12 cellular contexts compared by ENCODE assay signal in the genomic region with DNA sequence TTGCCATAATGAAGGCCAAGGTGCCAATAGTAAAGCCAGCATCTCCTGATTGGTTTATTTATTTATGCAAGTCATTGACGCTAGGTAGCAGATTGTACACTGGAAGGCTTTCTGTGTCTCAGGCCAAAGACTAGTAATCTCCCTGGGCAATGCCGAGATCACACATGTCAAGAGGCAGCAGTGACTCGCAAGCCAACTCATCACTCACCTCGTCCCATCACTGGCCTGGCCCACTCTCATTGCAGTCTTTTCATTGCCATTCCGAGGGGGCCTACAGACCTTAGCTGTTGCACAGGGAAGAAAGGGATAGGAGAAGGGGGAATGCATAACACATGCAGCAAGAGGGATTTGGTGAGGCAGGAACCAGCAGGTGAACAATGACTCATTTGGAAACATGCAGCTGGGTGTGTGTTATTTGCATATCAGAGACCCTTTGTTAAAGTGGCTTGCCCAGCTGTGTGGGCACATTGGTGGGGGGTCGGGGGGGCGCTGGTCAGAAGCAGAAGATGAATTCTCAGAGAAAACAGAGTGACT.
A peak's percentile ranks its signal among the peaks of the same experiment; 100 is the strongest.
DNase-seq lines count a peak whose midpoint lies in the region; ATAC-seq lines count a peak whose summit lies in the region.
"Had no signal": no experiment of that assay in that cellular context is flagged by ENCODE, and none has a peak within 500 bp of the region (broad histone marks: within the 10 kb centered on the region; RNA-seq: fewer than 3 reads in every experiment).

No MANE protein-coding gene starts in this region.

- H3K27me3 ChIP-seq in neuronal stem cell (ENCODE audit: control insufficient read depth in 3 of 3, insufficient read depth in 3 of 3, low read depth in 1 of 3, low read length in 3 of 3), result no peaks in the 10 kb centered on the region

- no peaks in the 10 kb centered on the region for H3K9me3 Mint-ChIP-seq in activated naive CD8-positive, alpha-beta T cell treated with anti-CD3 and anti-CD28 coated beads, Interleukin-2, amount 50 U/mL, for 24 hours
- no peaks in the 10 kb centered on the region for H3K9me3 Mint-ChIP-seq in activated naive CD8-positive, alpha-beta T cell treated with anti-CD3 and anti-CD28 coated beads for 36 hours
- no peaks in the 10 kb centered on the region for H3K9me3 Mint-ChIP-seq in stimulated activated effector memory CD8-positive, alpha-beta T cell treated with anti-CD3 and anti-CD28 coated beads, Interleukin-12 subunit alpha, Interleukin-12 subunit beta, amount 100 ng/mL, for 72 hours

- H2BK5ac ChIP-seq in neuronal stem cell (ENCODE audit: low read length), result no peak overlapping the region

- no peaks in the 10 kb centered on the region for H3K36me3 Mint-ChIP-seq in activated naive CD8-positive, alpha-beta T cell treated with anti-CD3 and anti-CD28 coated beads, Interleukin-2, amount 50 U/mL, for 24 hours (ENCODE audit: low read depth)
- no peaks in the 10 kb centered on the region for H3K36me3 Mint-ChIP-seq in activated naive CD8-positive, alpha-beta T cell treated with anti-CD3 and anti-CD28 coated beads for 36 hours
- H3K36me3 Mint-ChIP-seq in stimulated activated effector memory CD8-positive, alpha-beta T cell treated with anti-CD3 and anti-CD28 coated beads, Interleukin-12 subunit alpha, Interleukin-12 subunit beta, amount 100 ng/mL, for 72 hours, result no peaks in the 10 kb centered on the region

- no peak overlapping the region for H4K8ac ChIP-seq in neuronal stem cell (ENCODE audit: low read depth, low read length)

- no peak for DNase-seq in activated naive CD8-positive, alpha-beta T cell treated with anti-CD3 and anti-CD28 coated beads, Interleukin-2, amount 50 U/mL, for 24 hours
- DNase-seq in activated naive CD8-positive, alpha-beta T cell treated with anti-CD3 and anti-CD28 coated beads for 36 hours, result no peak
- DNase-seq in NCI-H748 (lab: John Stamatoyannopoulos, UW; ENCODE audit: unreplicated experiment), result peak; percentile 78
- peak; percentile 18 for DNase-seq in neuronal stem cell (ENCODE audit: low spot score)
- DNase-seq in stimulated activated effector memory CD8-positive, alpha-beta T cell treated with anti-CD3 and anti-CD28 coated beads, Interleukin-12 subunit alpha, Interleukin-12 subunit beta, amount 100 ng/mL, for 72 hours (ENCODE audit: low spot score in 2 of 2), result no peak
- no peak for DNase-seq in stimulated activated CD4-positive, alpha-beta T cell treated with anti-CD3 and anti-CD28 coated beads, Interleukin-15, amount 100 ng/mL, for 24 hours
- DNase-seq in NCI-H446 treated with DMSO at 0.1 percent for 48 hours (lab: John Stamatoyannopoulos, UW), result no peak
- DNase-seq: IMR-90; NCI-H226; stimulated activated naive CD8-positive, alpha-beta T cell treated with anti-CD3 and anti-CD28 coated beads, Interleukin-15, Interleukin-2, amounts not matched to agents 100 U/mL and 50 U/mL, for 24 hours had no signal

- no peak overlapping the region for H4K91ac ChIP-seq in neuronal stem cell (ENCODE audit: low read depth, low read length, poor library complexity)

- H3K4ac ChIP-seq in neuronal stem cell (ENCODE audit: low read length), result no peak overlapping the region

- H3K4me1 Mint-ChIP-seq in activated naive CD8-positive, alpha-beta T cell treated with anti-CD3 and anti-CD28 coated beads, Interleukin-2, amount 50 U/mL, for 24 hours, result no peaks in the 10 kb centered on the region
- H3K4me1 Mint-ChIP-seq in activated naive CD8-positive, alpha-beta T cell treated with anti-CD3 and anti-CD28 coated beads for 36 hours, result peaks cover 5% of the 10 kb centered on the region
- H3K4me1 Mint-ChIP-seq in stimulated activated effector memory CD8-positive, alpha-beta T cell treated with anti-CD3 and anti-CD28 coated beads, Interleukin-12 subunit alpha, Interleukin-12 subunit beta, amount 100 ng/mL, for 72 hours, result peaks cover 5% of the 10 kb centered on the region

- H3K14ac ChIP-seq in neuronal stem cell (ENCODE audit: low read length), result no peak overlapping the region

- no peak overlapping the region for H3K23ac ChIP-seq in neuronal stem cell (ENCODE audit: low read depth, low read length, poor library complexity)

- H3K79me1 ChIP-seq in neuronal stem cell (ENCODE audit: low read depth, low read length), result no peaks in the 10 kb centered on the region

- peaks cover 0 to 7% of the 10 kb centered on the region in 2 donors for H3K4me1 ChIP-seq in neuronal stem cell (ENCODE audit: control insufficient read depth in 2 of 2, insufficient read depth in 1 of 2, low read depth in 1 of 2, low read length in 2 of 2)

- no peak overlapping the region for H3K4me2 ChIP-seq in neuronal stem cell (ENCODE audit: insufficient read depth, low read length, poor library complexity, severe bottlenecking)

- ATAC-seq in activated naive CD8-positive, alpha-beta T cell treated with anti-CD3 and anti-CD28 coated beads, Interleukin-2, amount 50 U/mL, for 24 hours, result peak; percentile 43
- peak; percentile 71 for ATAC-seq in HG02759 (IDR thresholded peaks at IDR 0.05; ENCODE audit: unreplicated experiment)
- ATAC-seq in stimulated activated effector memory CD8-positive, alpha-beta T cell treated with anti-CD3 and anti-CD28 coated beads, Interleukin-12 subunit alpha, Interleukin-12 subunit beta, amount 100 ng/mL, for 72 hours, result no peak
- ATAC-seq: stimulated activated naive CD8-positive, alpha-beta T cell treated with anti-CD3 and anti-CD28 coated beads, Interleukin-15, Interleukin-2, amounts not matched to agents 100 U/mL and 50 U/mL, for 24 hours had no signal

- H3K9me3 ChIP-seq in neuronal stem cell (replicated peaks in 1 of 2; ENCODE audit: control insufficient read depth in 2 of 2, insufficient read depth in 1 of 2, low read depth in 1 of 2, low read length in 2 of 2), result no peaks in the 10 kb centered on the region

- H3K27ac ChIP-seq in neuronal stem cell (replicated peaks; ENCODE audit: low read length), result no peak overlapping the region

- no peak overlapping the region for H3K9ac ChIP-seq in neuronal stem cell (ENCODE audit: low read depth, low read length, poor library complexity)

- no peak overlapping the region for H2BK12ac ChIP-seq in neuronal stem cell (ENCODE audit: low read length)

- no peak overlapping the region for H3K4me3 Mint-ChIP-seq in activated naive CD8-positive, alpha-beta T cell treated with anti-CD3 and anti-CD28 coated beads, Interleukin-2, amount 50 U/mL, for 24 hours
- no peak overlapping the region for H3K4me3 Mint-ChIP-seq in activated naive CD8-positive, alpha-beta T cell treated with anti-CD3 and anti-CD28 coated beads for 36 hours
- H3K4me3 Mint-ChIP-seq in stimulated activated effector memory CD8-positive, alpha-beta T cell treated with anti-CD3 and anti-CD28 coated beads, Interleukin-12 subunit alpha, Interleukin-12 subunit beta, amount 100 ng/mL, for 72 hours, result no peak overlapping the region
- H3K4me3 Mint-ChIP-seq: neural crest cell had no signal

- no peak overlapping the region for H3K18ac ChIP-seq in neuronal stem cell (ENCODE audit: low read length)

- no peak overlapping the region for H2BK120ac ChIP-seq in neuronal stem cell (ENCODE audit: low read depth, low read length)

- WGBS in neuronal stem cell (ENCODE audit: extremely low coverage in 2 of 2, insufficient read length in 2 of 2, insufficient replicate concordance in 1 of 2), 2 donors, result no CpG with 5 or more reads among the region's 7 CpGs

- peaks cover 6% of the 10 kb centered on the region for H3K27me3 Mint-ChIP-seq in activated naive CD8-positive, alpha-beta T cell treated with anti-CD3 and anti-CD28 coated beads, Interleukin-2, amount 50 U/mL, for 24 hours
- H3K27me3 Mint-ChIP-seq in activated naive CD8-positive, alpha-beta T cell treated with anti-CD3 and anti-CD28 coated beads for 36 hours, result peaks cover 7% of the 10 kb centered on the region

- H2BK15ac ChIP-seq in neuronal stem cell (ENCODE audit: low read length), result no peak overlapping the region

- H3K36me3 ChIP-seq in neuronal stem cell (replicated peaks in 1 of 2; ENCODE audit: control insufficient read depth in 2 of 2, insufficient read depth in 2 of 2, low read length in 2 of 2), result no peaks in the 10 kb centered on the region

- H2AFZ ChIP-seq in neuronal stem cell (ENCODE audit: low read length), result no peak overlapping the region

- no peak overlapping the region for H3K27ac Mint-ChIP-seq in activated naive CD8-positive, alpha-beta T cell treated with anti-CD3 and anti-CD28 coated beads, Interleukin-2, amount 50 U/mL, for 24 hours
- no peak overlapping the region for H3K27ac Mint-ChIP-seq in activated naive CD8-positive, alpha-beta T cell treated with anti-CD3 and anti-CD28 coated beads for 36 hours
- no peak overlapping the region for H3K27ac Mint-ChIP-seq in stimulated activated effector memory CD8-positive, alpha-beta T cell treated with anti-CD3 and anti-CD28 coated beads, Interleukin-12 subunit alpha, Interleukin-12 subunit beta, amount 100 ng/mL, for 72 hours

- no peak overlapping the region for H2AK5ac ChIP-seq in neuronal stem cell (ENCODE audit: low read depth, low read length)

- H3K4me3 ChIP-seq in neuronal stem cell (ENCODE audit: low read length in 2 of 2), result no peak overlapping the region

Comparison
In these comparisons a context has a peak if more than half of its experiments do, and no peak if none do; other contexts are left out.
1. DNase-seq: peak in NCI-H748 (single experiment) and neuronal stem cell (single experiment); none in activated naive CD8-positive, alpha-beta T cell treated with anti-CD3 and anti-CD28 coated beads, Interleukin-2, amount 50 U/mL, for 24 hours (single experiment), activated naive CD8-positive, alpha-beta T cell treated with anti-CD3 and anti-CD28 coated beads for 36 hours (single experiment), stimulated activated effector memory CD8-positive, alpha-beta T cell treated with anti-CD3 and anti-CD28 coated beads, Interleukin-12 subunit alpha, Interleukin-12 subunit beta, amount 100 ng/mL, for 72 hours (0 of 2), stimulated activated CD4-positive, alpha-beta T cell treated with anti-CD3 and anti-CD28 coated beads, Interleukin-15, amount 100 ng/mL, for 24 hours (single experiment) and NCI-H446 treated with DMSO at 0.1 percent for 48 hours (single experiment).